In genomic region chr7:1175597-1175966, GRCh38 we compare ENCODE assay signal across 10 cellular contexts. TPM values are rescaled to one million over a fixed set of nuclear protein-coding genes. Genes with fewer than 3 reads are reported as not detected.
A peak's percentile ranks its signal among the peaks of the same experiment; 100 is the strongest.
DNase-seq lines count a peak whose midpoint lies in the region; TF ChIP-seq lines count a peak whose summit lies in the region.
"Had no signal": no experiment of that assay in that cellular context is flagged by ENCODE, and none has a peak within 500 bp of the region (broad histone marks: within the 10 kb centered on the region; RNA-seq: fewer than 3 reads in every experiment).

No MANE protein-coding gene starts in this region.

- H3K4me1 ChIP-seq in HAP-1 (peaks cover 3% of the 10 kb centered on the region; the same call in 1 of the 2 replicates), adipocyte (ENCODE audit: control insufficient read depth, insufficient read depth, low read length) (peaks cover 8% of the 10 kb centered on the region), neural progenitor cell (no peaks in the 10 kb centered on the region)

- H3K27me3 Mint-ChIP-seq in neural progenitor cell (ENCODE audit: insufficient read depth, low read depth): peaks cover 15% of the 10 kb centered on the region

- H3K4me3 Mint-ChIP-seq in neural progenitor cell: no peak overlapping the region

- peak overlapping the region; percentile 99 for H2AFZ ChIP-seq in neural progenitor cell (replicated peaks)

- H3K36me3 ChIP-seq in HAP-1 (replicated peaks): no peaks in the 10 kb centered on the region
- no peaks in the 10 kb centered on the region for H3K36me3 ChIP-seq in adipocyte (ENCODE audit: control insufficient read depth, insufficient read depth, low read length, severe bottlenecking)
- H3K36me3 ChIP-seq in neural progenitor cell: no peaks in the 10 kb centered on the region
- H3K36me3 ChIP-seq: SJSA1 had no signal

- no peaks in the 10 kb centered on the region for H3K36me3 Mint-ChIP-seq in neural progenitor cell

- H3K9ac ChIP-seq in adipocyte (ENCODE audit: low read length): peak overlapping the region; percentile 79
- H3K9ac ChIP-seq in neural progenitor cell: no peak overlapping the region

- in situ Hi-C loops in HAP-1 (cut with MboI; ENCODE audit: low sequenced_read_pairs): loop anchor here (5.0 kb wide), 1 partner anchor 183 kb away; no protein-coding TSS in a partner anchor

- H3K27me3 ChIP-seq in HAP-1 (ENCODE audit: low read depth) (no peaks in the 10 kb centered on the region), adipocyte (replicated peaks; ENCODE audit: control insufficient read depth, insufficient read depth, low read length) (peaks cover 9% of the 10 kb centered on the region), neural progenitor cell (no peaks in the 10 kb centered on the region)

- H3K27ac ChIP-seq in 22Rv1: peak overlapping the region; percentile 43; the same call in 1 of the 2 replicates
- no peak overlapping the region for H3K27ac ChIP-seq in neural progenitor cell
- H3K27ac ChIP-seq: SJSA1 had no signal

- H3F3A ChIP-seq in neural progenitor cell (ENCODE audit: low read depth): no peaks in the 10 kb centered on the region

- H3K9me3 ChIP-seq in HAP-1: peaks cover 5% of the 10 kb centered on the region; the same call in 1 of the 2 replicates
- H3K9me3 ChIP-seq in adipocyte (ENCODE audit: control insufficient read depth, low read length): no peaks in the 10 kb centered on the region
- no peaks in the 10 kb centered on the region for H3K9me3 ChIP-seq in neural progenitor cell (ENCODE audit: low read depth)

- no peak overlapping the region for H3K4me2 ChIP-seq in neural progenitor cell

- DNase-seq in HAP-1 (ENCODE audit: low spot score in 2 of 2) (no peak), adipocyte (ENCODE audit: low read depth) (no peak), neural progenitor cell (ENCODE audit: low spot score) (no peak), dedifferentiated amniotic fluid mesenchymal stem cell (ENCODE audit: extremely low spot score) (no peak), germinal center (ENCODE audit: low spot score) (no peak)
- DNase-seq in activated effector memory CD4-positive, alpha-beta T cell treated with Interleukin-2 at 50 U/mL for 16 hours: no peak
- no peak for DNase-seq in central memory CD4-positive, alpha-beta T cell

- peaks cover 7% of the 10 kb centered on the region for H3K9me3 Mint-ChIP-seq in neural progenitor cell

- H3K27ac Mint-ChIP-seq in neural progenitor cell: no peak overlapping the region

- H3K4me3 ChIP-seq in HAP-1: 0 out of 2 replicates have a peak overlapping the region, but pooled peaks have one; percentile 9
- peak overlapping the region; percentile 69 for H3K4me3 ChIP-seq in adipocyte (ENCODE audit: low read length)
- no peak overlapping the region for H3K4me3 ChIP-seq in neural progenitor cell

- no peaks in the 10 kb centered on the region for H4K20me1 ChIP-seq in neural progenitor cell (ENCODE audit: low read depth)

- no peaks in the 10 kb centered on the region for H3K79me2 ChIP-seq in neural progenitor cell (ENCODE audit: low read depth)

- TF ChIP-seq CTCF in 22Rv1 (IDR thresholded peaks at IDR 0.05): no peak
- TF ChIP-seq CTCF in neural progenitor cell (IDR thresholded peaks at IDR 0.05): no peak

- H3K4me1 Mint-ChIP-seq in neural progenitor cell: peaks cover 9% of the 10 kb centered on the region

RNA-seq across cellular contexts. Expression of gene ZFAND2A, which starts 15.6 kb away (rescaled TPM):
- 9.0 and 13.3 TPM in 2 replicates for total RNA-seq in neural progenitor cell (ENCODE audit: low replicate concordance)

RNA-seq across cellular contexts. Expression of gene UNCX, which starts 57.1 kb away (rescaled TPM):
- total RNA-seq in neural progenitor cell (ENCODE audit: low replicate concordance): not detected in 2 replicates
- total RNA-seq: activated CD8-positive, alpha-beta memory T cell treated with anti-CD3 and anti-CD28 coated beads for 36 hours; SJSA1 had no signal
